In genomic region chr2:186424265-186424664, GRCh38 we compare ENCODE assay signal across 1 cellular context.
TF ChIP-seq lines count a peak whose summit lies in the region.

No MANE protein-coding gene starts in this region.

TF ChIP-seq in WTC11, 78 proteins besides CTCF, POLR2A, EP300 and RAD21:
- TF ChIP-seq ATF6 (CRISPR knock-in tag; IDR thresholded peaks at IDR 0.05) (no peak), ZNF671 (CRISPR knock-in tag; IDR thresholded peaks at IDR 0.05) (no peak), CREB1 (CRISPR knock-in tag; IDR thresholded peaks at IDR 0.05) (no peak), ZNF232 (CRISPR knock-in tag; IDR thresholded peaks at IDR 0.05) (no peak), NR2C2 (CRISPR knock-in tag; IDR thresholded peaks at IDR 0.05) (no peak), NFATC4 (CRISPR knock-in tag; IDR thresholded peaks at IDR 0.05) (no peak), TP53 (CRISPR knock-in tag; IDR thresholded peaks at IDR 0.05) (no peak), GRHL2 (CRISPR knock-in tag; IDR thresholded peaks at IDR 0.05; ENCODE audit: insufficient replicate concordance, severe bottlenecking) (no peak), ATF3 (CRISPR knock-in tag; conservative IDR thresholded peaks at IDR 0.05) (no peak), AFF4 (CRISPR knock-in tag; IDR thresholded peaks at IDR 0.05; ENCODE audit: borderline replicate concordance) (no peak), E2F5 (CRISPR knock-in tag; IDR thresholded peaks at IDR 0.05) (no peak), MXD4 (CRISPR knock-in tag; IDR thresholded peaks at IDR 0.05; ENCODE audit: borderline replicate concordance) (no peak), ARID4B (CRISPR knock-in tag; IDR thresholded peaks at IDR 0.05; ENCODE audit: borderline replicate concordance) (no peak), ZNF396 (CRISPR knock-in tag; IDR thresholded peaks at IDR 0.05; ENCODE audit: borderline replicate concordance) (no peak), TEAD1 (CRISPR knock-in tag; IDR thresholded peaks at IDR 0.05) (no peak), SMAD4 (CRISPR knock-in tag; IDR thresholded peaks at IDR 0.05) (no peak)
